ENCODE assay signal across 8 cellular contexts in the genomic region with DNA sequence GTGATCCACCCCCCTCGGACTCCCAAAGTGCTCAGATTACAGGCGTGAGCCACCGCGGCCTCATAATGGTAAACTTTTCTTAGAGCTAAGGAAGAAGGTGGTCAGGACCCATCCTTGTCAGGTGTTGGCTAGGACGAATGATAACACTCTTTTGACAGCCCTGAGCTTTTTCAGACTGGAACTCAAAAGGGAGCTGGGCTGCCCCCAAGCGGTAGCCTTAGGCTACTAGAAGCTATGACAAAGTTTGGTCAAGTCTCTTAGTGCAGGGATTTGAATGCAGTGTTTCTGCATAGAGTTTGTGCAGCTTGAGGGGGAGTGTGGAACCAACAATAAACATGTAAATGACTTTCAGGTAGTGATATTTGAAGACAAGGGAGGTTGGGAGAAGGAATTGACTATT. TPM values are rescaled to one million over a fixed set of nuclear protein-coding genes. Genes with fewer than 3 reads are reported as not detected.
DNase-seq lines count a peak whose midpoint lies in the region; TF ChIP-seq lines count a peak whose summit lies in the region.

No MANE protein-coding gene starts in this region.

- H3K4me3 ChIP-seq in esophagus squamous epithelium, result no peak overlapping the region

- H3K4me1 ChIP-seq in esophagus squamous epithelium, result peaks cover 3 to 14% (median 7%) of the 10 kb centered on the region in 3 donors

- DNase-seq in activated gamma-delta T cell treated with Interleukin-2 at 50 U/mL for 16 hours (peak; percentile 27), activated gamma-delta T cell (lab: John Stamatoyannopoulos, UW) (no peak), NCI-H1436 treated with DMSO at 0.1 percent for 48 hours (lab: John Stamatoyannopoulos, UW) (peak; percentile 1), esophagus squamous epithelium (lab: John Stamatoyannopoulos, UW) (no peak), retina (peak; percentile 11), occipital lobe (lab: John Stamatoyannopoulos, UW) (no peak), T1000 (lab: John Stamatoyannopoulos, UW) (no peak)
- DNase-seq in activated CD4-positive, alpha-beta T cell treated with anti-CD3 and anti-CD28 coated beads, Interleukin-2, amount 50 U/mL, for 4 hours, result peak; percentile 26 to 39

- no peaks in the 10 kb centered on the region for H3K9me3 ChIP-seq in esophagus squamous epithelium

- no peaks in the 10 kb centered on the region for H3K27me3 ChIP-seq in esophagus squamous epithelium

- no peak for TF ChIP-seq POLR2A in esophagus squamous epithelium (IDR thresholded peaks at IDR 0.05)

- 24% methylated on average over 5 of the region's 6 CpGs; no CpG with 5 or more reads in 1 of the 2 donors for WGBS in esophagus squamous epithelium, 2 donors

- intact Hi-C loops in esophagus squamous epithelium (cut with DNase I), result no loop called here

- TF ChIP-seq CTCF in esophagus squamous epithelium (IDR thresholded peaks at IDR 0.05), result peak in 5 of 6 experiments; percentile 13 to 50 (median 24)

- H3K27ac ChIP-seq in esophagus squamous epithelium, result no peak overlapping the region

- no peaks in the 10 kb centered on the region for H3K36me3 ChIP-seq in esophagus squamous epithelium

RNA-seq across cellular contexts. Expression of gene HSD17B10, which starts 11.8 kb away (rescaled TPM):
- total RNA-seq in esophagus squamous epithelium (100 to 1,000 TPM in 3 of 4 donors, 10 to 100 TPM in 1; 81.6 to 130 (median 115) TPM), occipital lobe (28.5 TPM)

RNA-seq across cellular contexts. Expression of gene RIBC1, which starts 23.3 kb away (rescaled TPM):
- total RNA-seq in esophagus squamous epithelium, result 1 to 10 TPM in 2 of 4 donors, under 1 TPM in 1, not detected in 1; 0.57 to 1.2 (median 1.1) TPM
- total RNA-seq in occipital lobe, result 1.1 TPM

RNA-seq across cellular contexts. Expression of gene SMC1A, which starts 23.5 kb away (rescaled TPM):
- total RNA-seq in esophagus squamous epithelium, result 10 to 100 TPM; 24.4 to 35.4 (median 33.1) TPM
- total RNA-seq in occipital lobe, result 17.6 TPM

Comparison
In these comparisons a context has a peak if more than half of its experiments do, and no peak if none do; other contexts are left out.
1. DNase-seq: peak in activated gamma-delta T cell treated with Interleukin-2 at 50 U/mL for 16 hours (single experiment), NCI-H1436 treated with DMSO at 0.1 percent for 48 hours (single experiment), activated CD4-positive, alpha-beta T cell treated with anti-CD3 and anti-CD28 coated beads, Interleukin-2, amount 50 U/mL, for 4 hours (2 of 2) and retina (single experiment); none in activated gamma-delta T cell (single experiment), esophagus squamous epithelium (single experiment), occipital lobe (single experiment) and T1000 (single experiment).